Comparison of ENCODE assay signal across 10 cellular contexts in the genomic region with DNA sequence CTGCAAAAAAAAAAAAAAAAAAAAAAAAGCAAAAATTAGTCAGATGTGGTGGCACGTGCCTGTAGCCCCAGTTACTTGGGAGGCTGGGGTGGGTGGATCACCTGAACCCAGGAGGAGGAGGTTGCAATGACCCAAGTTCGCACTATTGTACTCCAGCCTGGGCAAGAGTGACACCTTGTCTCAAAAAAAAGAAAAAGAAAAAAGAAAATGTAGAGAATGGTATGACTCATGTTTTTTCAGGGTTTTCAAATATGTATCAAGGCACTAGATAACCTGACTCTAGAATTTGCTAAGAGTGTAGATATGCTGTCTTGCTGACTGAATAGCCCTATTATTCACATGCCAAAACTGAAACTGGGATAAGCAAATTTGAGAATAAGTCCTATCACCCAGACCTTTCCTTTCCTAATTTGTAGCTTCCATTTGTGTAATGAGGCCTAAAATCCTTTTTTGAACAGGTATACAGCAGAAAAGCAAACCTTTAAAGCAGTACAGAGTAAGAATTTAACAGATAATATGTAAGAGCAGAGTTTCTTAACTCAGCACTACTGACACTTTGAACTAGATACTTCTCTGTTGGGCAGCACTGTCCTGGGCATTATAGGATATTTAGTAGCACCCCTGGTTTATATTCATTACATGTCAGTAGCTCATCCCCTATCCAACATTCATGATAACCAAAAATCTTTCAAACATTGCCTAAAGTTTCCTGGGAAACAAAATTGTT.
DNase-seq lines count a peak whose midpoint lies in the region; ATAC-seq, FAIRE-seq and TF ChIP-seq lines count a peak whose summit lies in the region.
"Had no signal": no experiment of that assay in that cellular context is flagged by ENCODE, and none has a peak within 500 bp of the region (broad histone marks: within the 10 kb centered on the region; RNA-seq: fewer than 3 reads in every experiment).

No MANE protein-coding gene starts in this region.

- peaks cover 51% of the 10 kb centered on the region for H3K79me2 ChIP-seq in Karpas-422 (ENCODE audit: low read length)

- TF ChIP-seq CTCF in foreskin keratinocyte (conservative IDR thresholded peaks at IDR 0.05) (no peak), gastrocnemius medialis (IDR thresholded peaks at IDR 0.05 in 4 of 5, conservative IDR thresholded peaks at IDR 0.05 in 1 of 5) (no peak)

- in situ Hi-C loops in gastrocnemius medialis (cut with MboI; ENCODE audit: low sequenced_read_pairs in 4 of 4), result no loop called here

- H3K9ac ChIP-seq in Karpas-422 (ENCODE audit: low read length), result no peak overlapping the region

- H4K20me1 ChIP-seq in Karpas-422 (ENCODE audit: insufficient read depth, low read depth, low read length), result no peaks in the 10 kb centered on the region

- H3K9me3 ChIP-seq in Karpas-422 (ENCODE audit: low read length) (no peaks in the 10 kb centered on the region), gastrocnemius medialis (no peaks in the 10 kb centered on the region)

- H3K4me2 ChIP-seq in Karpas-422 (ENCODE audit: low read depth, low read length, poor library complexity, severe bottlenecking), result no peak overlapping the region

- DNase-seq in Karpas-422 (peak; percentile 39), foreskin keratinocyte (peak in 1 of 2 donors; percentile 61), frontal cortex (ENCODE audit: low spot score in 2 of 2) (no peak), NOMO-1 (lab: John Stamatoyannopoulos, UW; ENCODE audit: unreplicated experiment in 2 of 2) (no peak), gastrocnemius medialis (no peak)
- DNase-seq: GDM1, KG1, NCI-H526 had no signal

- H3K4me3 ChIP-seq in Karpas-422 (ENCODE audit: low read length), result no peak overlapping the region
- no peak overlapping the region for H3K4me3 ChIP-seq in gastrocnemius medialis

- TF ChIP-seq POLR2A in GM18505 (IDR thresholded peaks at IDR 0.05; ENCODE audit: borderline replicate concordance, extremely low read depth, insufficient read depth, insufficient read length), result no peak
- TF ChIP-seq POLR2A in gastrocnemius medialis (IDR thresholded peaks at IDR 0.05), result no peak

- no peaks in the 10 kb centered on the region for H3K27me3 ChIP-seq in Karpas-422 (ENCODE audit: low read length)
- no peaks in the 10 kb centered on the region for H3K27me3 ChIP-seq in foreskin keratinocyte
- H3K27me3 ChIP-seq in gastrocnemius medialis, result no peaks in the 10 kb centered on the region

- H3K27ac ChIP-seq in Karpas-422 (ENCODE audit: low read length) (no peak overlapping the region), foreskin keratinocyte (no peak overlapping the region), gastrocnemius medialis (no peak overlapping the region)

- intact Hi-C loops in gastrocnemius medialis (cut with DNase I; ENCODE audit: low total_unique reads), result no loop called here

- ATAC-seq in GM18505 (IDR thresholded peaks at IDR 0.05; ENCODE audit: unreplicated experiment), result peak; percentile 64
- ATAC-seq in GM21367 (IDR thresholded peaks at IDR 0.05; ENCODE audit: unreplicated experiment), result peak; percentile 42
- ATAC-seq in foreskin keratinocyte, result peak; percentile 62
- no peak for ATAC-seq in gastrocnemius medialis

- H3K36me3 ChIP-seq in Karpas-422 (ENCODE audit: insufficient read depth, low read length) (no peaks in the 10 kb centered on the region), gastrocnemius medialis (no peaks in the 10 kb centered on the region)

- no peak for FAIRE-seq in frontal cortex (lab: Jason Lieb, UNC)

- no peak overlapping the region for H2AFZ ChIP-seq in Karpas-422 (ENCODE audit: low read length)

- H3K9me2 ChIP-seq in Karpas-422 (replicated peaks; ENCODE audit: insufficient read depth, low read length), result no peaks in the 10 kb centered on the region

- H3K4me1 ChIP-seq in Karpas-422 (ENCODE audit: low read length) (peaks cover 17% of the 10 kb centered on the region), foreskin keratinocyte (peaks cover 23% of the 10 kb centered on the region), gastrocnemius medialis (no peaks in the 10 kb centered on the region)

Comparison
In these comparisons a context has a peak if more than half of its experiments do, and no peak if none do; other contexts are left out.
1. ATAC-seq: peak in GM18505 (single experiment), GM21367 (single experiment) and foreskin keratinocyte (single experiment); none in gastrocnemius medialis (0 of 2).